ENCODE assay signal across 18 cellular contexts in the genomic region with DNA sequence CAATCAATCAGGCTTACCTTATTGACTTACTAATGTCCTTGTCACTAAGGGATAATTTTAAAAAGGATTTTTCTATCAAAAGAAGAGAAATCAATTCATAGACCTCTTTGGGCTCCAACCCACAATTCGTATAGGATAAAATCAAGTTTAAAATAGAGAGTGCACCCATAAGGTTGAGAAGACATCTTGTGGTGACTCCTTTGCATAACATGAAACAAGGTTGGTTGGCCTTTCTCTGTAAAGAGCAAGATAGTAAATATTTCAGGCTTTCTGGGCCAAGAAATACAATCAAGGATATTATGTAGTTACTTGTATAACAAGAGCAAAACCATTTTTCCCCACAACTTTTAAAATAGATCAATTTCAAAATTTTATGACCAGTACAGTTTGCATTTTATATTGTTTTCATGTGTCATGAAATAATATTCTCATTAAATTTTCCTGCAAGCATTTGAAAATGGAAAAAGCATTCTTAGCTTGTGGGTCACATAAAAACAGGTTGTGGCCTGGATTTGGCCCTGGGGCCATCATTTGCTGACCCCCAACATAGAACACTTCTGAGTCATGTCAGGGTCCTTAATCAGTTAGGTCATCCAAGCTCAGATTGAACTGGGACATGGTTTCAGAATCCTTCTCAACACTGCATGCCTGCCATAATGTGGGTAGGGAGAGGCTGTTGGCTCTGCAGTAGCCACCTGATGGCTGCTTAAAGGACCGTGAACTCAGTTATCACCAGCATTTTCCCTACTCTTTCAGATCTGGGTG.
DNase-seq lines count a peak whose midpoint lies in the region; ATAC-seq, FAIRE-seq and TF ChIP-seq lines count a peak whose summit lies in the region.
"Had no signal": no experiment of that assay in that cellular context is flagged by ENCODE, and none has a peak within 500 bp of the region (broad histone marks: within the 10 kb centered on the region; RNA-seq: fewer than 3 reads in every experiment).

No MANE protein-coding gene starts in this region.

- H2AK5ac ChIP-seq in H1 (ENCODE audit: low read depth, low read length), result no peak overlapping the region

- no peaks in the 10 kb centered on the region for H3K27me3 ChIP-seq in DND-41 (ENCODE audit: insufficient read depth, low read length, poor library complexity)
- no peaks in the 10 kb centered on the region; the same call in none of the 2 replicates for H3K27me3 ChIP-seq in OCI-LY3 (ENCODE audit: low read depth, low read length)
- no peaks in the 10 kb centered on the region for H3K27me3 ChIP-seq in H1 (replicated peaks in 1 of 4; ENCODE audit: control insufficient read depth in 3 of 4, extremely low read depth in 1 of 4, insufficient read depth in 3 of 4, low read length in 3 of 4)
- no peaks in the 10 kb centered on the region for H3K27me3 ChIP-seq in smooth muscle cell (ENCODE audit: low read depth)
- H3K27me3 ChIP-seq: BLaER1 treated with 17β-estradiol and CSF1 and Interleukin-3, amounts not matched to agents 10 nM and 100 nM; testis had no signal

- no peak for FAIRE-seq in H1 (lab: Jason Lieb, UNC)
- FAIRE-seq: TTC549 had no signal

- H2BK5ac ChIP-seq in H1 (ENCODE audit: low read depth, low read length), result no peak overlapping the region

- H3K56ac ChIP-seq in H1 (replicated peaks; ENCODE audit: insufficient read length, low read depth, low read length), result no peak overlapping the region

- H4K20me1 ChIP-seq in DND-41 (ENCODE audit: insufficient read depth, low read length) (no peaks in the 10 kb centered on the region), OCI-LY3 (ENCODE audit: insufficient read depth, low read length) (no peaks in the 10 kb centered on the region), H1 (replicated peaks in 1 of 2; ENCODE audit: control insufficient read depth in 1 of 2, insufficient read depth in 2 of 2, low read length in 2 of 2) (no peaks in the 10 kb centered on the region), smooth muscle cell (ENCODE audit: low read depth) (no peaks in the 10 kb centered on the region)
- H4K20me1 ChIP-seq: BLaER1 treated with 17β-estradiol and CSF1 and Interleukin-3, amounts not matched to agents 10 nM and 100 nM had no signal

- H4K8ac ChIP-seq in H1 (ENCODE audit: extremely low read depth, insufficient read depth, low read length), result no peak overlapping the region

- H3K79me2 ChIP-seq in DND-41 (ENCODE audit: insufficient read depth, low read length) (no peaks in the 10 kb centered on the region), OCI-LY3 (ENCODE audit: low read length) (no peaks in the 10 kb centered on the region), H1 (ENCODE audit: control insufficient read depth in 1 of 2, insufficient read depth in 2 of 2, low read length in 2 of 2) (no peaks in the 10 kb centered on the region), smooth muscle cell (ENCODE audit: low read depth) (no peaks in the 10 kb centered on the region)

- no peak overlapping the region for H2BK120ac ChIP-seq in H1 (replicated peaks; ENCODE audit: low read depth, low read length)

- H2BK20ac ChIP-seq in H1 (ENCODE audit: low read length), result no peak overlapping the region

- H2AFZ ChIP-seq in DND-41 (ENCODE audit: low read depth, low read length), result peak overlapping the region; percentile 22; the same call in 1 of the 2 replicates
- no peak overlapping the region for H2AFZ ChIP-seq in OCI-LY3 (ENCODE audit: low read depth, low read length)
- H2AFZ ChIP-seq in H1 (ENCODE audit: low read length), result peak overlapping the region; percentile 99
- H2AFZ ChIP-seq in smooth muscle cell (ENCODE audit: low read depth), result no peak overlapping the region

- TF ChIP-seq EP300 in H1 (IDR thresholded peaks at IDR 0.05; ENCODE audit: borderline replicate concordance in 1 of 2, low read depth in 2 of 2, low read length in 2 of 2), result no peak

- H3K79me1 ChIP-seq in H1 (ENCODE audit: low read depth, low read length), result no peaks in the 10 kb centered on the region

- no peaks in the 10 kb centered on the region for H3K9me3 ChIP-seq in DND-41 (ENCODE audit: insufficient read depth, low read length, severe bottlenecking)
- no peaks in the 10 kb centered on the region for H3K9me3 ChIP-seq in OCI-LY3 (ENCODE audit: insufficient read depth, low read length)
- H3K9me3 ChIP-seq in H1 (ENCODE audit: insufficient read depth in 2 of 2, low read depth in 1 of 2, low read length in 1 of 2), result no peaks in the 10 kb centered on the region
- no peaks in the 10 kb centered on the region for H3K9me3 ChIP-seq in smooth muscle cell (replicated peaks; ENCODE audit: low read depth)
- H3K9me3 ChIP-seq: esophagus muscularis mucosa, testis had no signal

- TF ChIP-seq CTCF in DND-41 (IDR thresholded peaks at IDR 0.05; ENCODE audit: borderline replicate concordance, extremely low read depth, low read length, poor library complexity, severe bottlenecking) (peak; percentile 42), OCI-LY3 (IDR thresholded peaks at IDR 0.05; ENCODE audit: low read depth, low read length) (peak; percentile 26; the same call in 1 of the 2 replicates), H1 (IDR thresholded peaks at IDR 0.05; ENCODE audit: control extremely low read depth in 1 of 3, insufficient read depth in 1 of 3, low read depth in 1 of 3, low read length in 3 of 3) (no peak), smooth muscle cell (IDR thresholded peaks at IDR 0.05; ENCODE audit: borderline replicate concordance, insufficient read depth, poor library complexity, severe bottlenecking) (no peak)

- no peak overlapping the region for H3K14ac ChIP-seq in H1 (ENCODE audit: insufficient read length)

- H3F3A ChIP-seq in smooth muscle cell (ENCODE audit: low read depth), result no peaks in the 10 kb centered on the region

- TF ChIP-seq POLR2A in H1 (IDR thresholded peaks at IDR 0.05; ENCODE audit: control extremely low read depth in 1 of 2, low read depth in 2 of 2, low read length in 2 of 2), result no peak

- H3K23me2 ChIP-seq in H1 (ENCODE audit: low read depth, low read length), result no peaks in the 10 kb centered on the region

- DNase-seq in DND-41 (no peak), HCEC 1CT (peak; percentile 19), H1 (ENCODE audit: low read depth in 1 of 2, low spot score in 2 of 2) (no peak), smooth muscle cell (lab: John Stamatoyannopoulos, UW; ENCODE audit: unreplicated experiment) (no peak), kidney glomerular epithelial cell (lab: John Stamatoyannopoulos, UW) (no peak), AG08395 (ENCODE audit: low spot score) (no peak)
- no peak for DNase-seq in stimulated activated naive CD4-positive, alpha-beta T cell treated with Interleukin-2 at 50 U/mL for 16 hours (lab: John Stamatoyannopoulos, UW)
- DNase-seq: activated CD8-positive, alpha-beta T cell treated with anti-CD3 and anti-CD28 coated beads for 36 hours; DMS79; hypothalamus; left colon; NCI-H1930; SHP77; testis had no signal

- POLR2A ChIA-PET in H1 (lab: Charles Lee; ENCODE audit: partially characterized antibody), result interaction anchor here (1.7 kb wide), 1 partner anchor 13 kb away, joined by 10 read pairs; no protein-coding TSS in a partner anchor

- H3K4me3 ChIP-seq in DND-41 (ENCODE audit: low read depth in 1 of 2, low read length in 2 of 2) (no peak overlapping the region), OCI-LY3 (ENCODE audit: low read length) (no peak overlapping the region), H1 (ENCODE audit: extremely low read depth in 1 of 4, insufficient read depth in 2 of 4, low read depth in 3 of 4, low read length in 4 of 4) (no peak overlapping the region), smooth muscle cell (no peak overlapping the region)
- H3K4me3 ChIP-seq: BLaER1 treated with 17β-estradiol and CSF1 and Interleukin-3, amounts not matched to agents 10 nM and 100 nM; esophagus muscularis mucosa; testis had no signal

- 0 out of 2 replicates have a peak overlapping the region, but pooled peaks have one; percentile 23 for H3K27ac ChIP-seq in DND-41 (ENCODE audit: low read length)
- H3K27ac ChIP-seq in OCI-LY3 (ENCODE audit: low read length), result no peak overlapping the region
- H3K27ac ChIP-seq in H1 (ENCODE audit: low read depth, low read length), result no peak overlapping the region
- H3K27ac ChIP-seq in smooth muscle cell (ENCODE audit: low read depth), result no peak overlapping the region
- H3K27ac ChIP-seq: BLaER1 treated with 17β-estradiol and CSF1 and Interleukin-3, amounts not matched to agents 10 nM and 100 nM; esophagus muscularis mucosa; testis had no signal

- no peak overlapping the region for H4K5ac ChIP-seq in H1 (ENCODE audit: insufficient read length, low read depth, low read length)

- H3K36me3 ChIP-seq in DND-41 (ENCODE audit: insufficient read depth, low read length) (no peaks in the 10 kb centered on the region), OCI-LY3 (replicated peaks; ENCODE audit: low read depth, low read length) (no peaks in the 10 kb centered on the region), H1 (ENCODE audit: control insufficient read depth in 2 of 4, insufficient read depth in 4 of 4, low read length in 3 of 4) (no peaks in the 10 kb centered on the region), smooth muscle cell (ENCODE audit: low read depth) (no peaks in the 10 kb centered on the region)
- H3K36me3 ChIP-seq: BLaER1 treated with 17β-estradiol and CSF1 and Interleukin-3, amounts not matched to agents 10 nM and 100 nM; esophagus muscularis mucosa had no signal

- H4K91ac ChIP-seq in H1 (replicated peaks; ENCODE audit: insufficient read length, low read length), result no peak overlapping the region

- 84% methylated on average over 2 of the region's 2 CpGs; no CpG with 5 or more reads in 1 of the 2 experiments for WGBS in H1 (ENCODE audit: extremely low coverage in 1 of 2, insufficient coverage in 1 of 2, insufficient read length in 1 of 2, insufficient replicate concordance in 2 of 2, low coverage in 1 of 2, low lambda C conversion rate in 2 of 2, missing lambda C conversion rate in 1 of 2), 2 experiments
- 81% methylated on average over 2 of the region's 2 CpGs for WGBS in smooth muscle cell (ENCODE audit: low lambda C conversion rate)

- H3K4me1 ChIP-seq in DND-41 (ENCODE audit: insufficient read depth, low read length), result peaks cover 33% of the 10 kb centered on the region
- H3K4me1 ChIP-seq in OCI-LY3 (ENCODE audit: low read length), result peaks cover 2% of the 10 kb centered on the region; the same call in 1 of the 2 replicates
- peaks cover 0 to 2% (median 0%) of the 10 kb centered on the region in 4 experiments; a peak in 2 of 7 replicates for H3K4me1 ChIP-seq in H1 (replicated peaks in 1 of 4; ENCODE audit: control insufficient read depth in 3 of 4, insufficient read depth in 4 of 4, low read length in 3 of 4)
- no peaks in the 10 kb centered on the region for H3K4me1 ChIP-seq in smooth muscle cell (ENCODE audit: low read depth)
- H3K4me1 ChIP-seq: esophagus muscularis mucosa, testis had no signal

- H3K4me2 ChIP-seq in DND-41 (ENCODE audit: insufficient read depth, low read length) (no peak overlapping the region), OCI-LY3 (ENCODE audit: low read length) (no peak overlapping the region), H1 (ENCODE audit: insufficient read depth in 1 of 2, low read depth in 2 of 2, low read length in 2 of 2) (no peak overlapping the region), smooth muscle cell (no peak overlapping the region)
- H3K4me2 ChIP-seq: BLaER1 treated with 17β-estradiol and CSF1 and Interleukin-3, amounts not matched to agents 10 nM and 100 nM had no signal

- ATAC-seq in DND-41 (ENCODE audit: insufficient read depth, low read depth), result 0 out of 3 replicates have a peak, but pooled peaks have one; percentile 47
- ATAC-seq: activated CD8-positive, alpha-beta T cell treated with anti-CD3 and anti-CD28 coated beads for 36 hours had no signal

- H3K18ac ChIP-seq in H1 (ENCODE audit: extremely low read depth, low read length), result peak overlapping the region; percentile 54; the same call in 1 of the 2 replicates

- no peak overlapping the region for H3K4ac ChIP-seq in H1 (replicated peaks; ENCODE audit: insufficient read length, low read depth, low read length)

- no peak overlapping the region for H2BK12ac ChIP-seq in H1 (ENCODE audit: low read depth, low read length)

- CTCF ChIA-PET in H1 (lab: Charles Lee; ENCODE audit: partially characterized antibody), result interaction anchor here (1.1 to 3.5 kb wide), 5 partner anchors 9 to 114 kb away, joined by 3 to 20 read pairs (median 4); no protein-coding TSS in a partner anchor

- no peak overlapping the region for H3K23ac ChIP-seq in H1 (ENCODE audit: insufficient read length)

- no peak overlapping the region; the same call in 1 of the 2 replicates for H2BK15ac ChIP-seq in H1 (ENCODE audit: low read length)

- TF ChIP-seq RAD21 in H1 (IDR thresholded peaks at IDR 0.05 in 1 of 2, conservative IDR thresholded peaks at IDR 0.05 in 1 of 2; ENCODE audit: low read depth in 2 of 2, low read length in 2 of 2), result no peak; a peak in 2 of 4 replicates

- H3K9ac ChIP-seq in DND-41 (ENCODE audit: low read depth, low read length) (no peak overlapping the region), OCI-LY3 (ENCODE audit: low read length) (no peak overlapping the region), H1 (replicated peaks in 1 of 4; ENCODE audit: extremely low read depth in 1 of 4, low read depth in 3 of 4, low read length in 3 of 4) (no peak overlapping the region), smooth muscle cell (ENCODE audit: low read depth) (no peak overlapping the region)
- H3K9ac ChIP-seq: BLaER1 treated with 17β-estradiol and CSF1 and Interleukin-3, amounts not matched to agents 10 nM and 100 nM had no signal

Comparison
In these comparisons a context has a peak if more than half of its experiments do, and no peak if none do; other contexts are left out.
1. H2AFZ ChIP-seq: peak in DND-41 (single experiment) and H1 (single experiment); none in OCI-LY3 (single experiment) and smooth muscle cell (single experiment).
2. CTCF ChIP-seq: peak in DND-41 (single experiment) and OCI-LY3 (single experiment); none in H1 (0 of 3) and smooth muscle cell (single experiment).